1 cellular context compared by ENCODE assay signal in genomic region chrX:49199906-49200771, GRCh38.
TF ChIP-seq lines count a peak whose summit lies in the region.

TSS of gene SYP (minus strand) at chrX:49200193. CDS start at chrX:49200186, 7 bp downstream.

TF ChIP-seq in K562, 482 proteins besides CTCF, POLR2A, EP300 and RAD21 (continued from another document and continues in another):
- no peak for TF ChIP-seq GTF3C2 (IDR thresholded peaks at IDR 0.05; ENCODE audit: borderline replicate concordance, extremely low read depth, insufficient read length)
- TF ChIP-seq POLR2H (tag; IDR thresholded peaks at IDR 0.05; ENCODE audit: low read depth) = peak; percentile 82
- TF ChIP-seq ZNF696 (CRISPR knock-in tag; conservative IDR thresholded peaks at IDR 0.05) = no peak
- TF ChIP-seq BCL6 (CRISPR knock-in tag; IDR thresholded peaks at IDR 0.05) = peak; percentile 45; the same call in 1 of the 2 replicates
- peak; percentile 68 for TF ChIP-seq PCBP1 (IDR thresholded peaks at IDR 0.05; ENCODE audit: low read depth, low read length, poor library complexity, severe bottlenecking)
- peak; percentile 93 for TF ChIP-seq SMAD4 (CRISPR knock-in tag; conservative IDR thresholded peaks at IDR 0.05)
- TF ChIP-seq RNF219 (CRISPR knock-in tag; IDR thresholded peaks at IDR 0.05) = no peak
- TF ChIP-seq NUFIP1 (IDR thresholded peaks at IDR 0.05; ENCODE audit: partially characterized antibody) = no peak
- TF ChIP-seq ZNF217 (CRISPR knock-in tag; IDR thresholded peaks at IDR 0.05) = no peak
- TF ChIP-seq NFYB (IDR thresholded peaks at IDR 0.05; ENCODE audit: extremely low read depth, insufficient read length) = no peak
- peak; percentile 87 for TF ChIP-seq POLR2G (IDR thresholded peaks at IDR 0.05; ENCODE audit: low read depth, low read length)
- TF ChIP-seq ZNF830 (CRISPR knock-in tag; IDR thresholded peaks at IDR 0.05) = no peak
- no peak for TF ChIP-seq FOXO4 (CRISPR knock-in tag; IDR thresholded peaks at IDR 0.05)
- TF ChIP-seq KLF16 (IDR thresholded peaks at IDR 0.05) = no peak
- TF ChIP-seq HINFP (tag; conservative IDR thresholded peaks at IDR 0.05; ENCODE audit: low read depth) = no peak
- no peak for TF ChIP-seq ZNF707 (CRISPR knock-in tag; conservative IDR thresholded peaks at IDR 0.05)
- TF ChIP-seq ILK (tag; IDR thresholded peaks at IDR 0.05; ENCODE audit: borderline replicate concordance, low read depth) = no peak
- peak; percentile 76; the same call in 1 of the 2 replicates for TF ChIP-seq NR3C1 (CRISPR knock-in tag; IDR thresholded peaks at IDR 0.05)
- TF ChIP-seq NCOA6 (IDR thresholded peaks at IDR 0.05) = no peak; the same call in 1 of the 2 replicates
- no peak for TF ChIP-seq ZNF408 (CRISPR knock-in tag; IDR thresholded peaks at IDR 0.05; ENCODE audit: low read depth)
- no peak for TF ChIP-seq HOMEZ (CRISPR knock-in tag; IDR thresholded peaks at IDR 0.05)
- TF ChIP-seq ZNF77 (CRISPR knock-in tag; IDR thresholded peaks at IDR 0.05) = no peak
- peak; percentile 96 for TF ChIP-seq CCNT2 (IDR thresholded peaks at IDR 0.05; ENCODE audit: borderline replicate concordance, extremely low read depth, insufficient read length, low read depth, low read length)
- no peak for TF ChIP-seq ZFP1 (CRISPR knock-in tag; IDR thresholded peaks at IDR 0.05)
- TF ChIP-seq ZNF347 (CRISPR knock-in tag; IDR thresholded peaks at IDR 0.05; ENCODE audit: low read depth) = no peak
- TF ChIP-seq BRD4 (IDR thresholded peaks at IDR 0.05) = no peak
- peak; percentile 74; the same call in 1 of the 2 replicates for TF ChIP-seq ZNF263 (CRISPR knock-in tag; IDR thresholded peaks at IDR 0.05; ENCODE audit: borderline replicate concordance)
- TF ChIP-seq PHB2 (IDR thresholded peaks at IDR 0.05; ENCODE audit: low read depth) = no peak
- no peak for TF ChIP-seq ZNF583 (CRISPR knock-in tag; IDR thresholded peaks at IDR 0.05)
- no peak for TF ChIP-seq HDAC6 (IDR thresholded peaks at IDR 0.05; ENCODE audit: low read depth, low read length)
- no peak for TF ChIP-seq ARID3A (IDR thresholded peaks at IDR 0.05; ENCODE audit: borderline replicate concordance, low read depth, low read length)
- TF ChIP-seq ZNF280A (IDR thresholded peaks at IDR 0.05; ENCODE audit: low read depth, partially characterized antibody) = no peak
- TF ChIP-seq USF2 (CRISPR knock-in tag; IDR thresholded peaks at IDR 0.05) = no peak
- no peak for TF ChIP-seq ZNF318 (IDR thresholded peaks at IDR 0.05; ENCODE audit: borderline replicate concordance in 1 of 2, low read depth in 1 of 2)
- no peak for TF ChIP-seq HMG20B (CRISPR knock-in tag; IDR thresholded peaks at IDR 0.05)
